25 cellular contexts compared by ENCODE assay signal in genomic region chr2:28217042-28217740, GRCh38.
DNase-seq lines count a peak whose midpoint lies in the region; ATAC-seq, FAIRE-seq and TF ChIP-seq lines count a peak whose summit lies in the region.
"Had no signal": no experiment of that assay in that cellular context is flagged by ENCODE, and none has a peak within 500 bp of the region (broad histone marks: within the 10 kb centered on the region; RNA-seq: fewer than 3 reads in every experiment).

No MANE protein-coding gene starts in this region.

- no peak overlapping the region for H2AFZ ChIP-seq in HepG2 (ENCODE audit: low read length)
- H2AFZ ChIP-seq in PC-3 (ENCODE audit: low read length) = no peak overlapping the region

- TF ChIP-seq POLR2A in HepG2 (IDR thresholded peaks at IDR 0.05; ENCODE audit: insufficient read depth in 1 of 2, low read depth in 2 of 2, low read length in 2 of 2) = no peak
- TF ChIP-seq POLR2A in right lobe of liver (IDR thresholded peaks at IDR 0.05) = no peak

- H3K9me3 Mint-ChIP-seq in endothelial cell (ENCODE audit: unreplicated experiment) = no peaks in the 10 kb centered on the region
- H3K9me3 Mint-ChIP-seq: CD14-positive monocyte; CD4-positive, alpha-beta T cell; CD8-positive, alpha-beta memory T cell; HFFc6 had no signal

- H3K27me3 ChIP-seq in HepG2 (ENCODE audit: control insufficient read depth in 1 of 2, insufficient read depth in 2 of 2, low read length in 2 of 2) (no peaks in the 10 kb centered on the region), right lobe of liver (no peaks in the 10 kb centered on the region), PC-3 (ENCODE audit: low read length) (no peaks in the 10 kb centered on the region)
- H3K27me3 ChIP-seq: BE2C; BLaER1 treated with 17β-estradiol and CSF1 and Interleukin-3, amounts not matched to agents 10 nM and 100 nM had no signal

- intact Hi-C loops in HepG2 (cut with micrococcal nuclease; ENCODE audit: unreplicated experiment) (no loop called here), right lobe of liver (cut with DNase I) (no loop called here), PC-3 (cut with micrococcal nuclease) (no loop called here)

- no peak overlapping the region for H3K9ac ChIP-seq in HepG2 (ENCODE audit: insufficient read depth, low read depth, low read length)
- H3K9ac ChIP-seq in PC-3 (ENCODE audit: low read length) = no peak overlapping the region
- H3K9ac ChIP-seq: BLaER1 treated with 17β-estradiol and CSF1 and Interleukin-3, amounts not matched to agents 10 nM and 100 nM had no signal

- no peaks in the 10 kb centered on the region for H3K4me1 ChIP-seq in HepG2 (ENCODE audit: insufficient read depth, low read length)
- H3K4me1 ChIP-seq in right lobe of liver = no peaks in the 10 kb centered on the region
- peaks cover 14% of the 10 kb centered on the region for H3K4me1 ChIP-seq in PC-3 (ENCODE audit: insufficient read depth, low read length)
- H3K4me1 ChIP-seq: HAP-1 had no signal

- no peak for TF ChIP-seq RAD21 in HepG2 (CRISPR knock-in tag; IDR thresholded peaks at IDR 0.05)

- no peaks in the 10 kb centered on the region for H3K4me1 Mint-ChIP-seq in endothelial cell (ENCODE audit: unreplicated experiment)

- TF ChIP-seq EP300 in HepG2 (IDR thresholded peaks at IDR 0.05; ENCODE audit: low read depth in 2 of 2, low read length in 2 of 2) (no peak), HepG2 (CRISPR knock-in tag; IDR thresholded peaks at IDR 0.05; ENCODE audit: borderline replicate concordance) (no peak)

- H3K4me2 ChIP-seq in HepG2 (ENCODE audit: low read depth, low read length) = no peak overlapping the region
- peak overlapping the region; percentile 30; the same call in 1 of the 2 replicates for H3K4me2 ChIP-seq in PC-3 (ENCODE audit: low read length)
- H3K4me2 ChIP-seq: BLaER1 treated with 17β-estradiol and CSF1 and Interleukin-3, amounts not matched to agents 10 nM and 100 nM had no signal

- FAIRE-seq in HepG2 (lab: Jason Lieb, UNC) = no peak
- FAIRE-seq: A204.1, GM12878, GM19239 had no signal

- no peaks in the 10 kb centered on the region for H3K79me2 ChIP-seq in HepG2 (ENCODE audit: insufficient read depth, low read length)
- no peaks in the 10 kb centered on the region for H3K79me2 ChIP-seq in PC-3 (ENCODE audit: low read length)

- no peaks in the 10 kb centered on the region for H3F3A ChIP-seq in PC-3 (ENCODE audit: low read length, unreplicated experiment)

- no peaks in the 10 kb centered on the region for H3K36me3 Mint-ChIP-seq in endothelial cell (ENCODE audit: low read depth, unreplicated experiment)

- H3K27ac Mint-ChIP-seq in endothelial cell (ENCODE audit: unreplicated experiment) = peak overlapping the region; percentile 9
- H3K27ac Mint-ChIP-seq: CD4-positive, alpha-beta T cell; CD8-positive, alpha-beta memory T cell; HFFc6 had no signal

- BruUV-seq in HepG2 (replicated peaks; lab: Mats Ljungman, UMichigan) (no TSS peak), PC-3 (replicated peaks; lab: Mats Ljungman, UMichigan) (no TSS peak)

- POLR2A ChIA-PET in HepG2 (lab: Yijun Ruan, JAX) = no interaction called here
- POLR2A ChIA-PET in PC-3 (lab: Charles Lee; ENCODE audit: unreplicated experiment) = no interaction called here

- H3K36me3 ChIP-seq in HepG2 (replicated peaks in 1 of 2; ENCODE audit: control insufficient read depth in 1 of 2, insufficient read depth in 2 of 2, low read length in 2 of 2) (no peaks in the 10 kb centered on the region), right lobe of liver (no peaks in the 10 kb centered on the region), PC-3 (ENCODE audit: low read depth, low read length) (no peaks in the 10 kb centered on the region)
- H3K36me3 ChIP-seq: BE2C, HAP-1 had no signal

- ATAC-seq in HepG2 (no peak), right lobe of liver (no peak), PC-3 (peak; percentile 99), GM21619 (IDR thresholded peaks at IDR 0.05; ENCODE audit: unreplicated experiment) (no peak), GM18858 (IDR thresholded peaks at IDR 0.05; ENCODE audit: unreplicated experiment) (no peak), GM21390 (IDR thresholded peaks at IDR 0.05; ENCODE audit: unreplicated experiment) (no peak)
- ATAC-seq: GM12878 had no signal

- H3K9me3 ChIP-seq in HepG2 (ENCODE audit: low read length) (no peaks in the 10 kb centered on the region), right lobe of liver (no peaks in the 10 kb centered on the region), PC-3 (ENCODE audit: low read length) (no peaks in the 10 kb centered on the region)
- H3K9me3 ChIP-seq: BE2C; BLaER1 treated with 17β-estradiol and CSF1 and Interleukin-3, amounts not matched to agents 10 nM and 100 nM; HAP-1 had no signal

- no peaks in the 10 kb centered on the region for H3K9me2 ChIP-seq in PC-3 (replicated peaks; ENCODE audit: low read length)

- H3K4me3 Mint-ChIP-seq in endothelial cell (ENCODE audit: unreplicated experiment) = no peak overlapping the region
- H3K4me3 Mint-ChIP-seq: CD14-positive monocyte; CD4-positive, alpha-beta T cell; CD8-positive, alpha-beta memory T cell; HFFc6 had no signal

- TF ChIP-seq CTCF in HepG2 (CRISPR knock-in tag; IDR thresholded peaks at IDR 0.05) = no peak
- TF ChIP-seq CTCF in right lobe of liver (IDR thresholded peaks at IDR 0.05) = no peak
- TF ChIP-seq CTCF in PC-3 (conservative IDR thresholded peaks at IDR 0.05; ENCODE audit: low read depth, low read length) = no peak
- TF ChIP-seq CTCF in endothelial cell (IDR thresholded peaks at IDR 0.05; ENCODE audit: unreplicated experiment) = no peak

- in situ Hi-C loops in HepG2 (cut with HindIII; ENCODE audit: extremely low pct_ligation_motif_present, low pct_unique_long_range_greater_than_20kb) = no loop called here

- 96% methylated on average over 3 of the region's 3 CpGs for WGBS in HepG2 (ENCODE audit: low lambda C conversion rate)
- 94% methylated on average over 3 of the region's 3 CpGs for WGBS in right lobe of liver (ENCODE audit: insufficient coverage, low coverage, low lambda C conversion rate, missing lambda C conversion rate)

- H3K4me3 ChIP-seq in HepG2 (replicated peaks in 1 of 3; ENCODE audit: insufficient read depth in 1 of 3, low read depth in 2 of 3, low read length in 3 of 3) = no peak overlapping the region
- no peak overlapping the region for H3K4me3 ChIP-seq in right lobe of liver
- H3K4me3 ChIP-seq in PC-3 (ENCODE audit: low read length) = no peak overlapping the region
- H3K4me3 ChIP-seq: BLaER1 treated with 17β-estradiol and CSF1 and Interleukin-3, amounts not matched to agents 10 nM and 100 nM; GM12878; HAP-1 had no signal

- DNase-seq in HepG2 (ENCODE audit: low spot score) (no peak), right lobe of liver (no peak), PC-3 (peak; percentile 78), endothelial cell (ENCODE audit: low spot score) (no peak), NCI-H2029 (lab: John Stamatoyannopoulos, UW) (no peak)
- DNase-seq: ACHN; AML-193; BE2C; CD4-positive, alpha-beta T cell; CD8-positive, alpha-beta memory T cell; DMS79; EL; GDM1; GOT3; HFFc6 had no signal

- H3K27ac ChIP-seq in HepG2 (ENCODE audit: extremely low read length, insufficient read depth, low read length) (no peak overlapping the region), right lobe of liver (no peak overlapping the region), PC-3 (ENCODE audit: low read length) (no peak overlapping the region)
- H3K27ac ChIP-seq: 22Rv1; BLaER1 treated with 17β-estradiol and CSF1 and Interleukin-3, amounts not matched to agents 10 nM and 100 nM had no signal

- CTCF ChIA-PET in HepG2 (lab: Yijun Ruan, JAX; ENCODE audit: low intra/inter-chr PET ratio, low total read pairs) (no interaction called here), PC-3 (lab: Charles Lee) (no interaction called here)

- no peaks in the 10 kb centered on the region for H3K27me3 Mint-ChIP-seq in endothelial cell (ENCODE audit: unreplicated experiment)
- H3K27me3 Mint-ChIP-seq: CD4-positive, alpha-beta T cell; CD8-positive, alpha-beta memory T cell had no signal

- H4K20me1 ChIP-seq in HepG2 (ENCODE audit: insufficient read depth, low read length) = no peaks in the 10 kb centered on the region
- H4K20me1 ChIP-seq in PC-3 (ENCODE audit: low read length) = no peaks in the 10 kb centered on the region
- H4K20me1 ChIP-seq: BLaER1 treated with 17β-estradiol and CSF1 and Interleukin-3, amounts not matched to agents 10 nM and 100 nM had no signal

TF ChIP-seq in HepG2, 621 proteins besides CTCF, POLR2A, EP300 and RAD21:
- TF ChIP-seq CCDC6 (CRISPR knock-in tag; IDR thresholded peaks at IDR 0.05) (no peak), ZNF629 (CRISPR knock-in tag; conservative IDR thresholded peaks at IDR 0.05) (peak; percentile 85)
